Comparison of ENCODE assay signal across 8 cellular contexts in genomic region chr14:35808658-35809563, GRCh38. TPM values are rescaled to one million over a fixed set of nuclear protein-coding genes. Genes with fewer than 3 reads are reported as not detected.
DNase-seq lines count a peak whose midpoint lies in the region; ATAC-seq, FAIRE-seq and TF ChIP-seq lines count a peak whose summit lies in the region.
"Not testable (repeated sequence)": the region's sequence is repeated elsewhere in the genome, so short reads cannot be mapped to it uniquely, and the experiment has no call there.

RALGAPA1 (minus strand) TSS chr14:35809295; CDS start chr14:35808835, 460 bp downstream.

- H3K36me3 ChIP-seq in rectal smooth muscle tissue (ENCODE audit: control insufficient read depth, insufficient read depth, low read length); aorta (ENCODE audit: control insufficient read depth in 1 of 2, insufficient read depth in 2 of 2, low read length in 1 of 2): not testable (repeated sequence)

- in situ Hi-C loops in astrocyte of the cerebellum (cut with HindIII; ENCODE audit: low sequenced_read_pairs) = not testable (repeated sequence)

- H3K4me3 ChIP-seq in astrocyte of the cerebellum (ENCODE audit: low read depth, low read length) (peak within 1 kb of the TSS; percentile 80), rectal smooth muscle tissue (ENCODE audit: low read length) (peak within 1 kb of the TSS; percentile 93), aorta (ENCODE audit: low read length in 2 of 2) (peak within 1 kb of the TSS; percentile 43 to 49)

- H3K27me3 ChIP-seq in rectal smooth muscle tissue (ENCODE audit: control insufficient read depth, insufficient read depth, low read length); aorta (ENCODE audit: control insufficient read depth in 1 of 2, insufficient read depth in 2 of 2, low read length in 1 of 2): not testable (repeated sequence)

- intact Hi-C loops in aorta (cut with DNase I) = not testable (repeated sequence)

- not testable (repeated sequence) for H3K9me3 ChIP-seq in aorta (ENCODE audit: control insufficient read depth, low read length)

- TF ChIP-seq CTCF in astrocyte of the cerebellum (IDR thresholded peaks at IDR 0.05; ENCODE audit: low read depth, low read length, missing control alignments) = peak; percentile 53

- DNase-seq in GM18507 (ENCODE audit: extremely low spot score, insufficient read length, low read depth) (peak; percentile 77), NCI-H2029 (lab: John Stamatoyannopoulos, UW) (peak; percentile 100), T-helper 22 cell (ENCODE audit: low read depth) (peak; percentile 93), astrocyte of the cerebellum (ENCODE audit: low read depth) (peak; percentile 96), hepatic stellate cell (ENCODE audit: low spot score) (peak; percentile 89), aorta (peak; percentile 95)

- peaks cover 10% of the 10 kb centered on the region for H3K4me1 ChIP-seq in rectal smooth muscle tissue (ENCODE audit: control insufficient read depth, insufficient read depth, low read length)
- H3K4me1 ChIP-seq in aorta (ENCODE audit: control insufficient read depth in 1 of 2, insufficient read depth in 2 of 2, low read length in 2 of 2) = not testable (repeated sequence)

- ATAC-seq in HG02981 (IDR thresholded peaks at IDR 0.05; ENCODE audit: unreplicated experiment) (peak; percentile 98), aorta (ENCODE audit: low FRiP score) (peak; percentile 99)

- H3K9ac ChIP-seq in rectal smooth muscle tissue (ENCODE audit: low read length) = peak within 1 kb of the TSS; percentile 86

- WGBS in aorta, 2 donors = 0 to 1% methylated on average over 36 to 59 of the region's 64 CpGs

- peak within 1 kb of the TSS; percentile 86 for H3K27ac ChIP-seq in rectal smooth muscle tissue (ENCODE audit: low read depth, low read length)
- H3K27ac ChIP-seq in aorta (ENCODE audit: low read depth in 1 of 2, low read length in 2 of 2) = peak within 1 kb of the TSS; percentile 71 to 91

- FAIRE-seq in GM18507 (lab: Jason Lieb, UNC) = peak; percentile 96

RNA-seq across cellular contexts. Expression of gene RALGAPA1, which starts in this region (rescaled TPM):
- total RNA-seq in aorta = 10 to 100 TPM; 90.8 to 91.0 TPM
- polyA plus RNA-seq in aorta = 10 to 100 TPM in 1 of 2 donors, 1 to 10 TPM in 1; 5.1 to 21.6 TPM

Comparison
In these comparisons a context has a peak if more than half of its experiments do, and no peak if none do; other contexts are left out.
1. Peak in every context shown above with its lines: DNase-seq, ATAC-seq, H3K4me3 ChIP-seq and H3K27ac ChIP-seq.